In genomic region chr19:4399871-4400768, GRCh38 we compare ENCODE assay signal across 1 cellular context.
A peak's percentile ranks its signal among the peaks of the same experiment; 100 is the strongest.
TF ChIP-seq lines count a peak whose summit lies in the region.

Gene SH3GL1, minus strand, starts transcription at chr19:4400547. Its CDS starts 179 bp downstream, at chr19:4400368.

TF ChIP-seq in K562, 482 proteins besides CTCF, POLR2A, EP300 and RAD21 (continued from another document and continues in another):
- no peak for TF ChIP-seq REST (CRISPR knock-in tag; IDR thresholded peaks at IDR 0.05; ENCODE audit: low read depth)
- TF ChIP-seq MXD1 (CRISPR knock-in tag; IDR thresholded peaks at IDR 0.05; ENCODE audit: borderline replicate concordance, poor library complexity, severe bottlenecking), result no peak
- no peak for TF ChIP-seq CLOCK (CRISPR knock-in tag; IDR thresholded peaks at IDR 0.05; ENCODE audit: borderline replicate concordance)
- TF ChIP-seq RBM34 (IDR thresholded peaks at IDR 0.05; ENCODE audit: borderline replicate concordance, insufficient read depth, low read length), result no peak
- TF ChIP-seq SRSF7 (optimal IDR thresholded peaks at IDR 0.05; ENCODE audit: low read depth, low read length), result no peak
- no peak for TF ChIP-seq ASH1L (IDR thresholded peaks at IDR 0.05; ENCODE audit: borderline replicate concordance, low read depth, partially characterized antibody)
- TF ChIP-seq NELFE (IDR thresholded peaks at IDR 0.05; ENCODE audit: insufficient read depth, insufficient read length), result no peak
- TF ChIP-seq SAFB (IDR thresholded peaks at IDR 0.05; ENCODE audit: borderline replicate concordance, low read depth, low read length), result no peak
- peak; percentile 3; the same call in 1 of the 2 replicates for TF ChIP-seq ZBTB26 (CRISPR knock-in tag; IDR thresholded peaks at IDR 0.05)
- TF ChIP-seq ZNF507 (tag; conservative IDR thresholded peaks at IDR 0.05), result no peak
- TF ChIP-seq TEAD2 (tag; IDR thresholded peaks at IDR 0.05), result no peak
- no peak for TF ChIP-seq ZNF830 (CRISPR knock-in tag; IDR thresholded peaks at IDR 0.05)
- TF ChIP-seq TEAD4 (IDR thresholded peaks at IDR 0.05; ENCODE audit: low read length), result peak; percentile 31; the same call in 1 of the 2 replicates
- TF ChIP-seq TEAD4 (CRISPR knock-in tag; IDR thresholded peaks at IDR 0.05; ENCODE audit: borderline replicate concordance), result no peak
- no peak for TF ChIP-seq ZNF3 (CRISPR knock-in tag; IDR thresholded peaks at IDR 0.05)
- peak; percentile 21 to 83; a peak in 2 of 4 replicates for TF ChIP-seq SIN3A (IDR thresholded peaks at IDR 0.05; ENCODE audit: borderline replicate concordance in 2 of 2, control insufficient read depth in 1 of 2, low read depth in 2 of 2, low read length in 2 of 2)
- no peak for TF ChIP-seq HDAC6 (IDR thresholded peaks at IDR 0.05; ENCODE audit: low read depth, low read length)
- TF ChIP-seq FOXA3 (CRISPR knock-in tag; conservative IDR thresholded peaks at IDR 0.05 in 1 of 2, IDR thresholded peaks at IDR 0.05 in 1 of 2), result no peak
- peak; percentile 79 for TF ChIP-seq TAF1 (IDR thresholded peaks at IDR 0.05; ENCODE audit: control insufficient read depth, extremely low read depth, insufficient read depth, low read length, severe bottlenecking)
- no peak for TF ChIP-seq ADNP (tag; IDR thresholded peaks at IDR 0.05)
- peak; percentile 80 for TF ChIP-seq HCFC1 (IDR thresholded peaks at IDR 0.05; ENCODE audit: low read depth, low read length)
- no peak for TF ChIP-seq HDAC3 (IDR thresholded peaks at IDR 0.05; ENCODE audit: borderline replicate concordance, partially characterized antibody)
- no peak for TF ChIP-seq CHD7 (IDR thresholded peaks at IDR 0.05; ENCODE audit: low read depth, low read length)
- no peak for TF ChIP-seq FOXA1 (IDR thresholded peaks at IDR 0.05; ENCODE audit: borderline replicate concordance)
- no peak for TF ChIP-seq ZNF785 (CRISPR knock-in tag; IDR thresholded peaks at IDR 0.05)
- peak; percentile 40 for TF ChIP-seq CREB1 (IDR thresholded peaks at IDR 0.05)
- TF ChIP-seq CREB1 (CRISPR knock-in tag; IDR thresholded peaks at IDR 0.05), result peak; percentile 74
- TF ChIP-seq MTA3 (IDR thresholded peaks at IDR 0.05; ENCODE audit: borderline replicate concordance), result 0 out of 2 replicates have a peak, but pooled peaks have one; percentile 16
- TF ChIP-seq SMARCA4 (IDR thresholded peaks at IDR 0.05), result no peak
- TF ChIP-seq PHF20 (IDR thresholded peaks at IDR 0.05; ENCODE audit: partially characterized antibody), result no peak
- TF ChIP-seq HBP1 (CRISPR knock-in tag; IDR thresholded peaks at IDR 0.05), result no peak
- TF ChIP-seq TOE1 (IDR thresholded peaks at IDR 0.05; ENCODE audit: borderline replicate concordance), result peak; percentile 34; the same call in 1 of the 2 replicates
- no peak for TF ChIP-seq TOE1 (CRISPR knock-in tag; IDR thresholded peaks at IDR 0.05; ENCODE audit: borderline replicate concordance, low read depth)
- peak; percentile 98 for TF ChIP-seq XRCC5 (IDR thresholded peaks at IDR 0.05; ENCODE audit: low read depth, low read length)
- TF ChIP-seq HOMEZ (CRISPR knock-in tag; IDR thresholded peaks at IDR 0.05), result no peak
